In the genomic region with DNA sequence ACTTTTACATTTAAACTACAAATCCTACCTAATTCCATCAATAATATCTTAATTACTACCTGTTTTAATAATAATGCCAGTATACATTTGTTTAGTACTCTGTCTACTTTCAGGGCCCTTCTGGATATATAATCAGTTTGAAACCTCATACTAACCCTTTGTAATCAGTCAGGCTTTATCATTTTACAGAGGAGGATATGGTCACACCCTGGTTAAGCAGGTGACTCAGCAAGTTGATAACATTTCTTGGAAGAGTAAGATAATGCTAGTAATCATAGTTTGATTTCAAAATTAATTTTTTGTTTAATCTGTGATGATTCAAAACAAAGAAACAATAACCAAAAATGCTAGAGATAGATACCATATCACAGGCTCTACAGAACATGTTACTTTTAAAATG, we compare ENCODE assay signal across 26 cellular contexts.
"Had no signal": no experiment of that assay in that cellular context is flagged by ENCODE, and none has a peak within 500 bp of the region (broad histone marks: within the 10 kb centered on the region; RNA-seq: fewer than 3 reads in every experiment).

No MANE protein-coding gene starts in this region.

- DNase-seq: activated B cell treated with CpG ODN at 0.5 μM for 24 hours; activated CD4-positive, alpha-beta memory T cell treated with anti-CD3 and anti-CD28 coated beads, Interleukin-2, amount 10 ng/mL, durations not matched to agents 7 days and 5 days; activated CD4-positive, alpha-beta T cell treated with anti-CD3 and anti-CD28 coated beads, Interleukin-2, amount 10 ng/mL, durations not matched to agents 24 days and 14 days; activated CD8-positive, alpha-beta memory T cell treated with anti-CD3 and anti-CD28 coated beads, Interleukin-2, amount 50 U/mL, for 48 hours; activated effector memory CD4-positive, alpha-beta T cell treated with Interleukin-2 at 50 U/mL for 16 hours; activated gamma-delta T cell treated with Interleukin-2 at 50 U/mL for 16 hours; activated naive CD4-positive, alpha-beta T cell treated with anti-CD3 and anti-CD28 coated beads, Interleukin-2, amount 50 U/mL, for 16 hours; activated naive CD4-positive, alpha-beta T cell treated with Interleukin-2 at 50 U/mL for 16 hours; activated T-cell treated with anti-CD3 and anti-CD28 coated beads for 4 hours; activated T-cell treated with anti-CD3 and anti-CD28 coated beads, Interleukin-2, amount 50 U/mL, for 24 hours; activated T-cell treated with anti-CD3 and anti-CD28 coated beads, Interleukin-2, amount 50 U/mL, for 72 hours; amniotic stem cell; anterior cingulate cortex; brain microvascular endothelial cell; caudate nucleus; effector CD8-positive, alpha-beta T cell; esophagus squamous epithelium; foreskin melanocyte; heart right ventricle; T-helper 1 cell; T-helper 17 cell; T1000; WERI-Rb-1 had no signal

- H3K4me1 Mint-ChIP-seq: activated B cell treated with CpG ODN at 0.5 μM for 24 hours; activated CD4-positive, alpha-beta T cell treated with anti-CD3 and anti-CD28 coated beads, Interleukin-2, amount 10 ng/mL, durations not matched to agents 24 days and 14 days; T-helper 17 cell had no signal

- H3K4me3 Mint-ChIP-seq: activated B cell treated with CpG ODN at 0.5 μM for 24 hours; activated CD4-positive, alpha-beta memory T cell treated with anti-CD3 and anti-CD28 coated beads, Interleukin-2, amount 10 ng/mL, durations not matched to agents 7 days and 5 days; activated CD4-positive, alpha-beta T cell treated with anti-CD3 and anti-CD28 coated beads, Interleukin-2, amount 10 ng/mL, durations not matched to agents 24 days and 14 days; activated naive CD8-positive, alpha-beta T cell; activated T-cell treated with anti-CD3 and anti-CD28 coated beads, Interleukin-2, amount 50 U/mL, for 24 hours; activated T-cell treated with anti-CD3 and anti-CD28 coated beads, Interleukin-2, amount 50 U/mL, for 72 hours; T-helper 17 cell; T-helper 2 cell treated with Interferon-gamma antibody and Interleukin-4, amounts not matched to agents 5 μg/mL and 100 μg/mL, for 36 hours had no signal

- H3K27ac Mint-ChIP-seq: activated B cell treated with CpG ODN at 0.5 μM for 24 hours; activated CD4-positive, alpha-beta memory T cell treated with anti-CD3 and anti-CD28 coated beads, Interleukin-2, amount 10 ng/mL, durations not matched to agents 7 days and 5 days; activated CD4-positive, alpha-beta T cell treated with anti-CD3 and anti-CD28 coated beads, Interleukin-2, amount 10 ng/mL, durations not matched to agents 24 days and 14 days; activated naive CD8-positive, alpha-beta T cell; activated T-cell treated with anti-CD3 and anti-CD28 coated beads, Interleukin-2, amount 50 U/mL, for 24 hours; activated T-cell treated with anti-CD3 and anti-CD28 coated beads, Interleukin-2, amount 50 U/mL, for 72 hours; T-helper 17 cell; T-helper 2 cell treated with Interferon-gamma antibody and Interleukin-4, amounts not matched to agents 5 μg/mL and 100 μg/mL, for 36 hours had no signal

- H3K27me3 Mint-ChIP-seq: activated B cell treated with CpG ODN at 0.5 μM for 24 hours; activated CD4-positive, alpha-beta memory T cell treated with anti-CD3 and anti-CD28 coated beads, Interleukin-2, amount 10 ng/mL, durations not matched to agents 7 days and 5 days; activated CD4-positive, alpha-beta T cell treated with anti-CD3 and anti-CD28 coated beads, Interleukin-2, amount 10 ng/mL, durations not matched to agents 24 days and 14 days; activated naive CD8-positive, alpha-beta T cell; activated T-cell treated with anti-CD3 and anti-CD28 coated beads, Interleukin-2, amount 50 U/mL, for 24 hours; T-helper 17 cell had no signal

- ATAC-seq: gastroesophageal sphincter, heart right ventricle, T-helper 17 cell had no signal
